7 cellular contexts compared by ENCODE assay signal in the genomic region with DNA sequence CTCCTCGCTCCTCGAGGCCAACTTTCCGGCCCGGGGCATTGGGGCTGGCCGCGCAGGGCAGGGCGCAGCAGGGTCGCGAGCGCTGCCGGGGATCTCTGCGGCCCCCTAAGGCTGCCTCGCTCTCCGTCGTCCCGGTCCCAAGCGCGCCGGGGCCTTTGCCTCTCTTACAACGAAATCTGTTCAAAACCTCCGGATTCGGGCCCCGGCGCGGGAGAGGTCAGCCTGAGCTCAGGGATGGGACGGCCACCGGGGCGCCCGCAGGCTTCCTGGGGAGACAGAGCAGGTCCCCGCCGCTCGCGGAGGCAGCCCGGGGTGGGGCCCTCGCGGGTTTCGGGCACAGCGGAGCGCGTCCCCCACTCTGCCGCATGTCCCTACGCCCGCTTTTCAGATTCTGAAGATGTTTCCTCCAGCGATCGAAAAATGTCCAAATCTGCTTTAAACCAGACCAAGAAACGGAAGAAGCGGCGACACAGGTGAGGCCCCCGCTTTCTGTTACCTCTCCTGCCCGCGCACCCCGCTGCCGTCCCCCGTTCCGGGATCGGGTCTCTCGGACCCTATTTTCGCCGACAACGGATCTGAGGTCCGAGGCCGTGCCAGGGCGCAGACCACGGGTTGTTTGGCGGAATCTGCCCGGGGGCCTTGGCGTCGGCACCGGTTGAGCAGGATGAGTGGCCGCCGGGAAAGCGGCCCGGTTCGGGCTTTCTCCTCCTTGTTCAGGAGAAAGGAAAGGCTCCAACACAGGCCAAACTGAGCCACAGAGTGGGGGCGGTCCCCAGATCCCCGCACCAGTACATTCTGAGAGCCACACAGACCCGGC. TPM values are rescaled to one million over a fixed set of nuclear protein-coding genes. Genes with fewer than 3 reads are reported as not detected.
DNase-seq lines count a peak whose midpoint lies in the region; ATAC-seq and TF ChIP-seq lines count a peak whose summit lies in the region.

No MANE protein-coding gene starts in this region.

- H3K27ac Mint-ChIP-seq in GM23338 = no peak overlapping the region
- no peak overlapping the region for H3K27ac Mint-ChIP-seq in activated T-helper 1 cell treated with anti-CD3 and anti-CD28 coated beads, Interleukin-12 subunit alpha, Interleukin-12 subunit beta, Interleukin-2, Interleukin-4 antibody, amounts not matched to agents 30 ng/mL and 10 ng/mL and 1 ng/mL, durations not matched to agents 14 hours and 24 hours and 36 hours

- H3K27ac ChIP-seq in GM23338 (ENCODE audit: low read depth) (no peak overlapping the region), smooth muscle cell (ENCODE audit: low read depth) (no peak overlapping the region)

- H3K27me3 ChIP-seq in GM23338 (ENCODE audit: insufficient read depth) (peaks cover 87% of the 10 kb centered on the region), smooth muscle cell (ENCODE audit: low read depth) (peaks cover 98% of the 10 kb centered on the region)

- peak overlapping the region; percentile 69 for H3K4me3 Mint-ChIP-seq in GM23338
- peak overlapping the region; percentile 39 for H3K4me3 Mint-ChIP-seq in activated T-helper 1 cell treated with anti-CD3 and anti-CD28 coated beads, Interleukin-12 subunit alpha, Interleukin-12 subunit beta, Interleukin-2, Interleukin-4 antibody, amounts not matched to agents 30 ng/mL and 10 ng/mL and 1 ng/mL, durations not matched to agents 14 hours and 24 hours and 36 hours

- no peaks in the 10 kb centered on the region for H3K9me3 ChIP-seq in smooth muscle cell (replicated peaks; ENCODE audit: low read depth)

- H3F3A ChIP-seq in GM23338 (replicated peaks; ENCODE audit: low read depth) (peaks cover 17% of the 10 kb centered on the region; the same call in 1 of the 2 replicates), smooth muscle cell (ENCODE audit: low read depth) (no peaks in the 10 kb centered on the region)

- H3K4me1 ChIP-seq in GM23338 (ENCODE audit: insufficient read depth) (peaks cover 39% of the 10 kb centered on the region), smooth muscle cell (ENCODE audit: low read depth) (peaks cover 8% of the 10 kb centered on the region)

- peaks cover 87% of the 10 kb centered on the region for H3K27me3 Mint-ChIP-seq in GM23338 (ENCODE audit: insufficient read depth, low read depth, poor library complexity)
- peaks cover 82% of the 10 kb centered on the region for H3K27me3 Mint-ChIP-seq in activated T-helper 1 cell treated with anti-CD3 and anti-CD28 coated beads, Interleukin-12 subunit alpha, Interleukin-12 subunit beta, Interleukin-2, Interleukin-4 antibody, amounts not matched to agents 30 ng/mL and 10 ng/mL and 1 ng/mL, durations not matched to agents 14 hours and 24 hours and 36 hours (ENCODE audit: insufficient read depth)

- H2AFZ ChIP-seq in GM23338 = peak overlapping the region; percentile 95
- H2AFZ ChIP-seq in smooth muscle cell (ENCODE audit: low read depth) = peak overlapping the region; percentile 33

- intact Hi-C loops in activated T-helper 1 cell treated with anti-CD3 and anti-CD28 coated beads, Interleukin-12 subunit alpha, Interleukin-12 subunit beta, Interleukin-2, Interleukin-4 antibody, amounts not matched to agents 30 ng/mL and 10 ng/mL and 1 ng/mL, durations not matched to agents 14 hours and 24 hours and 36 hours (cut with micrococcal nuclease) = no loop called here

- H3K9me3 Mint-ChIP-seq in GM23338 = peaks cover 8% of the 10 kb centered on the region
- no peaks in the 10 kb centered on the region for H3K9me3 Mint-ChIP-seq in activated T-helper 1 cell treated with anti-CD3 and anti-CD28 coated beads, Interleukin-12 subunit alpha, Interleukin-12 subunit beta, Interleukin-2, Interleukin-4 antibody, amounts not matched to agents 30 ng/mL and 10 ng/mL and 1 ng/mL, durations not matched to agents 14 hours and 24 hours and 36 hours

- peaks cover 2% of the 10 kb centered on the region; the same call in 1 of the 3 replicates for H3K36me3 Mint-ChIP-seq in GM23338 (ENCODE audit: low read depth)
- H3K36me3 Mint-ChIP-seq in activated T-helper 1 cell treated with anti-CD3 and anti-CD28 coated beads, Interleukin-12 subunit alpha, Interleukin-12 subunit beta, Interleukin-2, Interleukin-4 antibody, amounts not matched to agents 30 ng/mL and 10 ng/mL and 1 ng/mL, durations not matched to agents 14 hours and 24 hours and 36 hours (ENCODE audit: low read depth) = no peaks in the 10 kb centered on the region

- 2% methylated on average over 75 of the region's 77 CpGs for WGBS in smooth muscle cell (ENCODE audit: low lambda C conversion rate)

- no peaks in the 10 kb centered on the region for H3K79me2 ChIP-seq in GM23338 (replicated peaks; ENCODE audit: insufficient read depth)
- H3K79me2 ChIP-seq in smooth muscle cell (ENCODE audit: low read depth) = no peaks in the 10 kb centered on the region

- H4K20me1 ChIP-seq in GM23338 (replicated peaks; ENCODE audit: insufficient read depth) = 0 out of 2 replicates have a peak, but pooled peaks cover 8% of the 10 kb centered on the region
- H4K20me1 ChIP-seq in smooth muscle cell (ENCODE audit: low read depth) = no peaks in the 10 kb centered on the region

- no peaks in the 10 kb centered on the region for H3K36me3 ChIP-seq in GM23338 (ENCODE audit: insufficient read depth)
- no peaks in the 10 kb centered on the region for H3K36me3 ChIP-seq in smooth muscle cell (ENCODE audit: low read depth)

- no peaks in the 10 kb centered on the region for H3K9me2 ChIP-seq in GM23338 (ENCODE audit: insufficient read depth)

- TF ChIP-seq CTCF in GM23338 (conservative IDR thresholded peaks at IDR 0.05; ENCODE audit: low read depth in 2 of 2) (no peak), smooth muscle cell (IDR thresholded peaks at IDR 0.05; ENCODE audit: borderline replicate concordance, insufficient read depth, poor library complexity, severe bottlenecking) (no peak)

- ATAC-seq in GM23338 = peak; percentile 27
- no peak for ATAC-seq in GM19023 (IDR thresholded peaks at IDR 0.05; ENCODE audit: unreplicated experiment)

- peak overlapping the region; percentile 91 for H3K4me2 ChIP-seq in GM23338
- H3K4me2 ChIP-seq in smooth muscle cell = peak overlapping the region; percentile 68

- H3K4me3 ChIP-seq in GM23338 = peak overlapping the region; percentile 69
- peak overlapping the region; percentile 13 for H3K4me3 ChIP-seq in iPS-11a (ENCODE audit: low read depth, low read length)
- H3K4me3 ChIP-seq in smooth muscle cell = no peak overlapping the region

- H3K4me1 Mint-ChIP-seq in GM23338 = peaks cover 45% of the 10 kb centered on the region
- H3K4me1 Mint-ChIP-seq in activated T-helper 1 cell treated with anti-CD3 and anti-CD28 coated beads, Interleukin-12 subunit alpha, Interleukin-12 subunit beta, Interleukin-2, Interleukin-4 antibody, amounts not matched to agents 30 ng/mL and 10 ng/mL and 1 ng/mL, durations not matched to agents 14 hours and 24 hours and 36 hours (ENCODE audit: low read depth) = peaks cover 12% of the 10 kb centered on the region

- peak; percentile 57 for DNase-seq in GM23338 (ENCODE audit: low spot score)
- no peak for DNase-seq in activated T-helper 1 cell treated with anti-CD3 and anti-CD28 coated beads, Interleukin-12 subunit alpha, Interleukin-12 subunit beta, Interleukin-2, Interleukin-4 antibody, amounts not matched to agents 30 ng/mL and 10 ng/mL and 1 ng/mL, durations not matched to agents 14 hours and 24 hours and 36 hours (ENCODE audit: low spot score)
- no peak for DNase-seq in smooth muscle cell (lab: John Stamatoyannopoulos, UW; ENCODE audit: unreplicated experiment)
- no peak for DNase-seq in OCI-M1 (lab: John Stamatoyannopoulos, UW)
- no peak for DNase-seq in COR-L47 (lab: John Stamatoyannopoulos, UW)

- H3K9ac ChIP-seq in smooth muscle cell (ENCODE audit: low read depth) = no peak overlapping the region

TF ChIP-seq in GM23338, 12 proteins besides CTCF, POLR2A, EP300 and RAD21:
- peak; percentile 88 for TF ChIP-seq EZH2 (IDR thresholded peaks at IDR 0.05; ENCODE audit: low read depth, unreplicated experiment)
- TF ChIP-seq EZH2phosphoT487 (IDR thresholded peaks at IDR 0.05; ENCODE audit: unreplicated experiment) = peak; percentile 99
- no peak for TF ChIP-seq NANOG (IDR thresholded peaks at IDR 0.05; ENCODE audit: borderline replicate concordance)

RNA-seq across cellular contexts. Expression of gene VSX2, which starts 1.8 kb away (rescaled TPM):
- 0.49 and 0.66 TPM in 2 replicates for total RNA-seq in GM23338 (2014; rRNA removed; shearing (Covaris generic))
- polyA plus RNA-seq in GM23338 (2016; fragmentation: Nextera tagmentation; extraction: Ambion mirVana) = 0.35 and 0.52 TPM in 2 replicates
- not detected in 2 replicates for total RNA-seq in activated T-helper 1 cell treated with anti-CD3 and anti-CD28 coated beads, Interleukin-12 subunit alpha, Interleukin-12 subunit beta, Interleukin-2, Interleukin-4 antibody, amounts not matched to agents 30 ng/mL and 10 ng/mL and 1 ng/mL, durations not matched to agents 14 hours and 24 hours and 36 hours
- total RNA-seq in smooth muscle cell = not detected in 2 replicates
- polyA plus RNA-seq in smooth muscle cell = not detected in 2 replicates
